In the genomic region with DNA sequence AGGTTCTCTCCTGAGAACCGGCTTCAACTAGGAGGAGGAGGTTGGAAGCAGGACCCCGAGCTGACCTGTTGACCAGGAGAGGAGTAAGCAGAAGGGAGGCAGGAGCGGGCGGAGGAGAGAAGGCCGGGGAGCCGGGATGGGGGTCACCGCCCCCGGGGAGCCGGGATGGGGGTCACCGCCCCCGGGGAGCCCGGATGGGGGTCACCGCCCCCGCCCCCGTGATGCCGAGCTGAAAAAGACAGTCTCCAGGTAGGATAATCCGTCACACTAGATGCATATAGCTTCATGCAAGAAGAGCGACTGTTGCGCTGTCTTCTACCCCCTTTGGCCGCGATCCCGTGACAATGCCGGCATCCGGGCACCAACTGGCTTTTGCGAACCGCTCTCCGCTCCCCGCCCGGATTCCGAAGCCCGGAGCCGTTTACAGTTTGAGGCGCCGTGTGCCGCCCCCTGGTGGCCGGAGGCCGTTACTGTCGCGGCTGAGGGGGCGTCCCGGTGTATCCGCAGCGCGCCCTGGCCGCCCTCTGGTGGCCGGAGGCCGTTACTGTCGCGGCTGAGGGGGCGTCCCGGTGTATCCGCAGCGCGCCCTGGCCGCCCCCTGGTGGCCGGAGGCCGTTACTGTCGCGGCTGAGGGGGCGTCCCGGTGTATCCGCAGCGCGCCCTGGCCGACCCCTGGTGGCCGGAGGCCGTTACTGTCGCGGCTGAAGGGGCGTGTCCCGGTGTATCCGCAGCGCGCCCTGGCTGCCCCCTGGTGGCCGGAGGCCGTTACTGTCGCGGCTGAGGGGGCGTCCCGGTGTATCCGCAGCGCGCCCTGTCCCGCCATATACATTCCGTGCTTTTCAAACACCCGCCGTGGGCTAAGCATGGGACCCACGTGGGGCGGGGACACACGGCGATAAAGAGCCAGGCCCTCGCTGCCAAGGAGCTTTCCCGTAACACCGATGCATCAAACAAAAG, we compare ENCODE assay signal across 8 cellular contexts.
A peak's percentile ranks its signal among the peaks of the same experiment; 100 is the strongest.
DNase-seq lines count a peak whose midpoint lies in the region; ATAC-seq lines count a peak whose summit lies in the region.

No MANE protein-coding gene starts in this region.

- peak; percentile 47 for DNase-seq in ELF-1 (ENCODE audit: low read depth, low spot score)
- DNase-seq in activated CD4-positive, CD25-positive, alpha-beta regulatory T cell treated with anti-CD3 and anti-CD28 coated beads, Interleukin-2, amount 50 U/mL, for 16 hours (ENCODE audit: low read depth, low spot score) = peak; percentile 36
- DNase-seq in effector CD4-positive, alpha-beta T cell = peak; percentile 12
- peak; percentile 45 to 64 for DNase-seq in stimulated activated CD4-positive, alpha-beta T cell treated with anti-CD3 and anti-CD28 coated beads, Interleukin-12 subunit alpha, Interleukin-12 subunit beta, amount 100 ng/mL, for 24 hours (ENCODE audit: low read depth in 2 of 2)
- no peak for DNase-seq in head of caudate nucleus
- no peak for DNase-seq in ecto neural progenitor cell (ENCODE audit: low spot score)
- DNase-seq in superior temporal gyrus (ENCODE audit: extremely low spot score) = no peak

- intact Hi-C loops in head of caudate nucleus (cut with DNase I) = no loop called here

- ATAC-seq in HG03139 (IDR thresholded peaks at IDR 0.05; ENCODE audit: unreplicated experiment) = no peak

Comparison
In these comparisons a context has a peak if more than half of its experiments do, and no peak if none do; other contexts are left out.
1. DNase-seq: peak in ELF-1 (single experiment), activated CD4-positive, CD25-positive, alpha-beta regulatory T cell treated with anti-CD3 and anti-CD28 coated beads, Interleukin-2, amount 50 U/mL, for 16 hours (single experiment), effector CD4-positive, alpha-beta T cell (single experiment) and stimulated activated CD4-positive, alpha-beta T cell treated with anti-CD3 and anti-CD28 coated beads, Interleukin-12 subunit alpha, Interleukin-12 subunit beta, amount 100 ng/mL, for 24 hours (2 of 2); none in head of caudate nucleus (0 of 42), ecto neural progenitor cell (single experiment) and superior temporal gyrus (single experiment).